31 cellular contexts compared by ENCODE assay signal in the genomic region with DNA sequence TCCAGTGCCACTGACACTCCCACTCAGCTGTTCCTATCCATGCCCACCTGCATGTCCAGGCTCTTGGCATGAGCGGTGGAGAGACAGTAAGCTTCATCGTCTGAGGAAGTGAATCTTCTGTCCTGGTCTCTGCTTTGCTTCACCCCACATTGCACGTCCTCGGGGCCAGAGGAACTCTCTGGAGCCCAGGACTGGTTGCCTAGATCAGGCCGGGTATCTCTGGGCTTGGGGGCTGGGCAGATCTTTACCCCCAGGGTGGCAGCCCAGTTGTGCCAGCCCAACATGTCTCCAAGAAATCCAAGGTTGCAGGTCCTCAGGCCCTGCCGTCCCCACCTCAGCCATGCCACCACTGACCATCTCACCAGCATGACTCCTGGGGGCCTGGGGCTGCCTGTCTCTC. TPM values are rescaled to one million over a fixed set of nuclear protein-coding genes. Genes with fewer than 3 reads are reported as not detected.
DNase-seq lines count a peak whose midpoint lies in the region; ATAC-seq and TF ChIP-seq lines count a peak whose summit lies in the region.
"Had no signal": no experiment of that assay in that cellular context is flagged by ENCODE, and none has a peak within 500 bp of the region (broad histone marks: within the 10 kb centered on the region; RNA-seq: fewer than 3 reads in every experiment).

No MANE protein-coding gene starts in this region.

- CTCF ChIA-PET in activated CD4-positive, alpha-beta T cell treated with anti-CD3 and anti-CD28 coated beads, Interleukin-2, amount 10 ng/mL, durations not matched to agents 7 days and 5 days (lab: Charles Lee), result interaction anchor here (1.7 to 2.2 kb wide), 2 partner anchors 9 to 104 kb away, joined by 4 to 8 read pairs; no protein-coding TSS in a partner anchor
- CTCF ChIA-PET in IMR-90 (lab: Yijun Ruan, JAX), result no interaction called here

- BruUV-seq in IMR-90 (replicated peaks; lab: Mats Ljungman, UMichigan), result no TSS peak

- 0 out of 2 replicates have a peak overlapping the region, but pooled peaks have one; percentile 33 for H2AK5ac ChIP-seq in IMR-90 (ENCODE audit: low read depth, low read length)
- H2AK5ac ChIP-seq in trophoblast cell (ENCODE audit: low read length), result peak overlapping the region; percentile 16

- ATAC-seq in IMR-90 (ENCODE audit: low read depth) (no peak), GM21528 (IDR thresholded peaks at IDR 0.05; ENCODE audit: low FRiP score, unreplicated experiment) (no peak)
- ATAC-seq: CD8-positive, alpha-beta T cell; gastroesophageal sphincter; left lung; naive thymus-derived CD4-positive, alpha-beta T cell had no signal

- H2AFZ ChIP-seq in IMR-90 (replicated peaks; ENCODE audit: low read length, poor library complexity) (peak overlapping the region; percentile 56), trophoblast cell (ENCODE audit: insufficient read depth, low read length, poor library complexity) (no peak overlapping the region)

- H3K9me3 ChIP-seq in IMR-90 (ENCODE audit: control insufficient read depth, insufficient read depth, low read length), result 0 out of 2 replicates have a peak, but pooled peaks cover 3% of the 10 kb centered on the region
- H3K9me3 ChIP-seq in trophoblast cell (ENCODE audit: insufficient read depth, low read depth, low read length), result no peaks in the 10 kb centered on the region
- H3K9me3 ChIP-seq: gastroesophageal sphincter, left lung, SJCRH30, uterus had no signal

- H3K4me1 ChIP-seq in IMR-90 (ENCODE audit: control insufficient read depth, insufficient read depth, low read length) (peaks cover 11% of the 10 kb centered on the region; the same call in 1 of the 2 replicates), trophoblast cell (ENCODE audit: control insufficient read depth in 1 of 2, insufficient read depth in 2 of 2, low read length in 2 of 2) (peaks cover 9 to 17% of the 10 kb centered on the region in 2 experiments)

- no peaks in the 10 kb centered on the region for H3K27me3 Mint-ChIP-seq in activated CD4-positive, alpha-beta T cell treated with anti-CD3 and anti-CD28 coated beads, Interleukin-2, amount 10 ng/mL, durations not matched to agents 7 days and 5 days
- no peaks in the 10 kb centered on the region for H3K27me3 Mint-ChIP-seq in chondrocyte (ENCODE audit: low read depth)
- peaks cover 7% of the 10 kb centered on the region for H3K27me3 Mint-ChIP-seq in glutamatergic neuron (ENCODE audit: unreplicated experiment)
- H3K27me3 Mint-ChIP-seq: brain; IgD-negative memory B cell; naive thymus-derived CD4-positive, alpha-beta T cell had no signal

- H3K18ac ChIP-seq in IMR-90 (ENCODE audit: low read depth, low read length) (no peak overlapping the region), trophoblast cell (ENCODE audit: low read length) (no peak overlapping the region)

- H4K91ac ChIP-seq in IMR-90 (ENCODE audit: insufficient read depth, low read depth, low read length), result no peak overlapping the region
- no peak overlapping the region for H4K91ac ChIP-seq in trophoblast cell (ENCODE audit: low read depth, low read length)

- intact Hi-C loops in IMR-90 (cut with micrococcal nuclease), result no loop called here

- H3K27me3 ChIP-seq in IMR-90 (ENCODE audit: control insufficient read depth, insufficient read depth, low read length), result no peaks in the 10 kb centered on the region
- H3K27me3 ChIP-seq in trophoblast cell (ENCODE audit: insufficient read depth, low read length), result no peaks in the 10 kb centered on the region
- H3K27me3 ChIP-seq: gastroesophageal sphincter, left lung, SJCRH30, uterus had no signal

- no peak overlapping the region for H4K5ac ChIP-seq in IMR-90 (ENCODE audit: low read depth, low read length)

- no peak for DNase-seq in activated CD4-positive, alpha-beta T cell treated with anti-CD3 and anti-CD28 coated beads, Interleukin-2, amount 10 ng/mL, durations not matched to agents 7 days and 5 days
- DNase-seq in activated CD4-positive, alpha-beta T cell treated with anti-CD3 and anti-CD28 coated beads, Interleukin-2, amount 50 U/mL, for 1 hour, result no peak
- no peak for DNase-seq in IMR-90
- peak; percentile 53 for DNase-seq in chondrocyte (ENCODE audit: low spot score)
- no peak for DNase-seq in trophoblast cell
- DNase-seq in DMS79 (lab: John Stamatoyannopoulos, UW), result no peak
- DNase-seq in glutamatergic neuron, result no peak
- DNase-seq: 8988T; activated CD4-positive, alpha-beta T cell treated with anti-CD3 and anti-CD28 coated beads, Interleukin-2, amount 50 U/mL, for 48 hours; activated CD4-positive, CD25-positive, alpha-beta regulatory T cell; activated gamma-delta T cell treated with Interleukin-2 at 50 U/mL for 16 hours; cerebellar nuclear complex; DMS153; left lung; midbrain; naive thymus-derived CD4-positive, alpha-beta T cell; NCI-H1105; NCI-H1930; NCI-H524 treated with DMSO at 0.1 percent for 48 hours; NK-92 treated with Interleukin-12 subunit alpha and Interleukin-12 subunit beta, amount 100 ng/mL, for 24 hours; stimulated activated CD4-positive, alpha-beta T cell treated with anti-CD3 and anti-CD28 coated beads, Interleukin-1b, Interleukin-23, amount 100 ng/mL, for 48 hours had no signal

- no peak for TF ChIP-seq POLR2A in IMR-90 (IDR thresholded peaks at IDR 0.05; ENCODE audit: low read depth, low read length)

- peaks cover 3% of the 10 kb centered on the region for H3K79me2 ChIP-seq in trophoblast cell (ENCODE audit: control insufficient read depth, insufficient read depth, low read length, poor library complexity)

- no peak overlapping the region for H2AK9ac ChIP-seq in IMR-90 (replicated peaks; ENCODE audit: low read depth, low read length, poor library complexity)

- H3K14ac ChIP-seq in IMR-90 (replicated peaks; ENCODE audit: low read depth, low read length) (no peak overlapping the region), trophoblast cell (ENCODE audit: low read length) (no peak overlapping the region)

- dilution Hi-C loops in IMR-90 (cut with HindIII; ENCODE audit: low sequenced_read_pairs, unreplicated experiment), result no loop called here

- H3K23ac ChIP-seq in IMR-90 (ENCODE audit: low read depth, low read length) (no peak overlapping the region), trophoblast cell (ENCODE audit: low read length) (no peak overlapping the region)

- H3K9me1 ChIP-seq in IMR-90 (ENCODE audit: insufficient read depth, low read length), result 0 out of 2 replicates have a peak, but pooled peaks cover 3% of the 10 kb centered on the region

- H3K4ac ChIP-seq in IMR-90 (ENCODE audit: low read depth, low read length) (no peak overlapping the region), trophoblast cell (ENCODE audit: low read depth, low read length) (no peak overlapping the region)

- H3K79me1 ChIP-seq in IMR-90 (ENCODE audit: low read depth in 1 of 2, low read length in 2 of 2) (no peaks in the 10 kb centered on the region), trophoblast cell (ENCODE audit: low read length) (peaks cover 11% of the 10 kb centered on the region)

- H2BK120ac ChIP-seq in IMR-90 (ENCODE audit: low read depth, low read length), result no peak overlapping the region
- H2BK120ac ChIP-seq in trophoblast cell (ENCODE audit: insufficient read depth, low read length, poor library complexity), result peak overlapping the region; percentile 30

- H3K27ac Mint-ChIP-seq in activated CD4-positive, alpha-beta T cell treated with anti-CD3 and anti-CD28 coated beads, Interleukin-2, amount 10 ng/mL, durations not matched to agents 7 days and 5 days, result peak overlapping the region; percentile 81
- H3K27ac Mint-ChIP-seq in chondrocyte (ENCODE audit: unreplicated experiment) (no peak overlapping the region), glutamatergic neuron (ENCODE audit: unreplicated experiment) (no peak overlapping the region)
- H3K27ac Mint-ChIP-seq: CD8-positive, alpha-beta T cell; IgD-negative memory B cell had no signal

- no peak overlapping the region for H2BK20ac ChIP-seq in IMR-90 (ENCODE audit: low read depth, low read length)

- H3K4me3 ChIP-seq in IMR-90 (ENCODE audit: insufficient read depth, low read depth, low read length) (no peak overlapping the region), trophoblast cell (ENCODE audit: low read depth, low read length) (no peak overlapping the region)
- H3K4me3 ChIP-seq: gastroesophageal sphincter, left lung, SJCRH30, smooth muscle cell, uterus had no signal

- H3K27ac ChIP-seq in IMR-90 (ENCODE audit: insufficient read depth, low read length), result no peak overlapping the region
- no peak overlapping the region for H3K27ac ChIP-seq in trophoblast cell (ENCODE audit: low read depth, low read length)
- H3K27ac ChIP-seq: gastroesophageal sphincter, left lung, SJCRH30, uterus had no signal

- peaks cover 22% of the 10 kb centered on the region for H3K4me1 Mint-ChIP-seq in activated CD4-positive, alpha-beta T cell treated with anti-CD3 and anti-CD28 coated beads, Interleukin-2, amount 10 ng/mL, durations not matched to agents 7 days and 5 days
- peaks cover 42% of the 10 kb centered on the region for H3K4me1 Mint-ChIP-seq in chondrocyte (ENCODE audit: low read depth)
- H3K4me1 Mint-ChIP-seq in glutamatergic neuron (ENCODE audit: low read depth, unreplicated experiment), result peaks cover 5% of the 10 kb centered on the region

- H3K9me3 Mint-ChIP-seq in activated CD4-positive, alpha-beta T cell treated with anti-CD3 and anti-CD28 coated beads, Interleukin-2, amount 10 ng/mL, durations not matched to agents 7 days and 5 days, result no peaks in the 10 kb centered on the region
- H3K9me3 Mint-ChIP-seq in chondrocyte (ENCODE audit: low read depth) (peaks cover 5% of the 10 kb centered on the region), glutamatergic neuron (ENCODE audit: unreplicated experiment) (peaks cover 4% of the 10 kb centered on the region)
- H3K9me3 Mint-ChIP-seq: CD8-positive, alpha-beta T cell; IgD-negative memory B cell had no signal

- no peak for TF ChIP-seq RAD21 in IMR-90 (IDR thresholded peaks at IDR 0.05; ENCODE audit: low read length)

- H3K4me2 ChIP-seq in IMR-90 (ENCODE audit: low read depth, low read length) (no peak overlapping the region), trophoblast cell (ENCODE audit: low read length) (no peak overlapping the region)
- H3K4me2 ChIP-seq: smooth muscle cell had no signal

- H2BK12ac ChIP-seq in trophoblast cell (ENCODE audit: low read length), result no peak overlapping the region

- no peak overlapping the region for H2BK5ac ChIP-seq in IMR-90 (ENCODE audit: low read depth, low read length, poor library complexity, severe bottlenecking)
- no peak overlapping the region for H2BK5ac ChIP-seq in trophoblast cell (ENCODE audit: low read depth, low read length, poor library complexity)

- H4K12ac ChIP-seq in trophoblast cell (ENCODE audit: low read depth, low read length), result no peak overlapping the region

- no peak overlapping the region for H2BK15ac ChIP-seq in IMR-90 (ENCODE audit: low read depth, low read length)

- H3K4me3 Mint-ChIP-seq in activated CD4-positive, alpha-beta T cell treated with anti-CD3 and anti-CD28 coated beads, Interleukin-2, amount 10 ng/mL, durations not matched to agents 7 days and 5 days, result no peak overlapping the region
- no peak overlapping the region for H3K4me3 Mint-ChIP-seq in chondrocyte (ENCODE audit: unreplicated experiment)
- H3K4me3 Mint-ChIP-seq in glutamatergic neuron (ENCODE audit: unreplicated experiment), result no peak overlapping the region
- H3K4me3 Mint-ChIP-seq: brain; CD8-positive, alpha-beta T cell; IgD-negative memory B cell; naive thymus-derived CD4-positive, alpha-beta T cell had no signal

- POLR2A ChIA-PET in activated CD4-positive, alpha-beta T cell treated with anti-CD3 and anti-CD28 coated beads, Interleukin-2, amount 10 ng/mL, durations not matched to agents 7 days and 5 days (lab: Charles Lee), result no interaction called here
- POLR2A ChIA-PET in IMR-90 (lab: Charles Lee; ENCODE audit: unreplicated experiment), result no interaction called here

- no peaks in the 10 kb centered on the region for H3K36me3 ChIP-seq in IMR-90 (ENCODE audit: control insufficient read depth, insufficient read depth, low read length)
- H3K36me3 ChIP-seq in trophoblast cell (ENCODE audit: control insufficient read depth in 1 of 2, insufficient read depth in 2 of 2, low read length in 2 of 2), result no peaks in the 10 kb centered on the region
- H3K36me3 ChIP-seq: gastroesophageal sphincter, left lung, SJCRH30, uterus had no signal

- no peak for TF ChIP-seq CTCF in IMR-90 (conservative IDR thresholded peaks at IDR 0.05; ENCODE audit: low read depth, low read length)
- no peak for TF ChIP-seq CTCF in chondrocyte (IDR thresholded peaks at IDR 0.05)
- no peak for TF ChIP-seq CTCF in glutamatergic neuron (IDR thresholded peaks at IDR 0.05; ENCODE audit: partially characterized antibody, unreplicated experiment)

- H4K8ac ChIP-seq in IMR-90 (ENCODE audit: low read depth in 2 of 2, low read length in 2 of 2), result no peak overlapping the region
- no peak overlapping the region for H4K8ac ChIP-seq in trophoblast cell (ENCODE audit: low read depth, low read length)

- 100% methylated on average over 4 of the region's 6 CpGs; no CpG with 5 or more reads in 1 of the 2 experiments for WGBS in IMR-90 (ENCODE audit: extremely low coverage in 2 of 2, insufficient read length in 1 of 2), 2 experiments
- WGBS in trophoblast cell (ENCODE audit: extremely low coverage, insufficient coverage, insufficient read length), result no CpG with 5 or more reads among the region's 6 CpGs

- H4K20me1 ChIP-seq in IMR-90 (ENCODE audit: insufficient read depth, low read length), result no peaks in the 10 kb centered on the region

- in situ Hi-C loops in IMR-90 (cut with MboI; ENCODE audit: low sequenced_read_pairs), result loop anchor here (5.0 kb wide), 1 partner anchor 78 kb away; no protein-coding TSS in a partner anchor

- H3K9ac ChIP-seq in IMR-90 (ENCODE audit: low read depth, low read length) (no peak overlapping the region), trophoblast cell (ENCODE audit: low read length) (no peak overlapping the region)

- no peaks in the 10 kb centered on the region for H3K36me3 Mint-ChIP-seq in activated CD4-positive, alpha-beta T cell treated with anti-CD3 and anti-CD28 coated beads, Interleukin-2, amount 10 ng/mL, durations not matched to agents 7 days and 5 days (ENCODE audit: low read depth)
- H3K36me3 Mint-ChIP-seq in chondrocyte (ENCODE audit: low read depth) (no peaks in the 10 kb centered on the region), glutamatergic neuron (ENCODE audit: unreplicated experiment) (no peaks in the 10 kb centered on the region)
- H3K36me3 Mint-ChIP-seq: CD8-positive, alpha-beta T cell had no signal

- no peak overlapping the region for H3K56ac ChIP-seq in IMR-90 (ENCODE audit: extremely low read depth, insufficient read depth, low read length)

RNA-seq across cellular contexts. Expression of gene BEAN1, which starts 58.3 kb away (rescaled TPM):
- total RNA-seq in activated CD4-positive, alpha-beta T cell treated with anti-CD3 and anti-CD28 coated beads, Interleukin-2, amount 10 ng/mL, durations not matched to agents 7 days and 5 days, result not detected
- total RNA-seq in IMR-90 (2012; rRNA removed) (not detected in 2 replicates), chondrocyte (3.1 to 4.1 TPM (median 3.7 TPM) in 3 replicates), glutamatergic neuron (ENCODE audit: unreplicated experiment) (1.8 TPM)
- polyA plus RNA-seq in IMR-90 (2012; rRNA removed), result not detected in 2 replicates
- polyA plus RNA-seq in IMR-90 (2012; cell fraction: cytosol; rRNA removed), result not detected in 2 replicates
- 0.13 TPM in 1 of 2 replicates, not detected in the other for polyA plus RNA-seq in IMR-90 (2012; cell fraction: nucleus; rRNA removed; ENCODE audit: low replicate concordance)
- 1.0 and 1.2 TPM in 2 replicates for polyA plus RNA-seq in trophoblast cell (2013)
- total RNA-seq: CD8-positive, alpha-beta T cell; endothelial cell of umbilical vein; fibroblast of lung; naive thymus-derived CD4-positive, alpha-beta T cell had no signal
- polyA plus RNA-seq: endothelial cell of umbilical vein; IgD-negative memory B cell; naive thymus-derived CD4-positive, alpha-beta T cell had no signal
